ENCODE assay signal across 17 cellular contexts in the genomic region with DNA sequence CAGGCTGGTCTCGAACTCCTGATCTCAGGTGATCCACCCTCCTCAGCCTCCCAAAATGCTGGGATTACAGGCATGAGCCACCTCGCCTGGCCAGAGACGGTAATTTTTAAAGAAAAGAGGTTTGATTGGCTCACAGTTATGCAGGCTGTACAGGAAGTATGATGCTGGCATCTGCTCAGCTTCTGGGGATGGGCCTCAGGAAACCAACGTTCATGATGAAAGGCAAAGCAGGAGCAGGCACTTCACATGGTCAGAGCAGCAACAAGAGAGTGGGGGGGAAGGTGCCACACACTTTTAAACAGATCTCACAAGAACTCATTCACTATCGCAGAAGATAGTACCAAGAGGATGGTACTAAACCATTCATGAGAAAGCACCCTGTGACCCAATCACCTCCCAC. TPM values are rescaled to one million over a fixed set of nuclear protein-coding genes. Genes with fewer than 3 reads are reported as not detected.
DNase-seq lines count a peak whose midpoint lies in the region; ATAC-seq and TF ChIP-seq lines count a peak whose summit lies in the region.
"Had no signal": no experiment of that assay in that cellular context is flagged by ENCODE, and none has a peak within 500 bp of the region (broad histone marks: within the 10 kb centered on the region; RNA-seq: fewer than 3 reads in every experiment).

No MANE protein-coding gene starts in this region.

- no peak for ATAC-seq in CD4-positive, CD25-positive, alpha-beta regulatory T cell (ENCODE audit: low read depth in 2 of 2)

- TF ChIP-seq CTCF in NB4 (IDR thresholded peaks at IDR 0.05; ENCODE audit: low read depth, low read length) (no peak), endodermal cell (conservative IDR thresholded peaks at IDR 0.05) (no peak)

- H3K4me3 ChIP-seq in CD4-positive, CD25-positive, alpha-beta regulatory T cell (ENCODE audit: low read depth, low read length) = no peak overlapping the region
- no peak overlapping the region for H3K4me3 ChIP-seq in NB4 (ENCODE audit: low read depth, low read length)
- H3K4me3 ChIP-seq in endodermal cell (ENCODE audit: low read length) = no peak overlapping the region
- H3K4me3 ChIP-seq: MG63 had no signal

- no peaks in the 10 kb centered on the region for H3K36me3 Mint-ChIP-seq in activated CD4-positive, alpha-beta T cell treated with anti-CD3 and anti-CD28 coated beads, Interleukin-2, amount 10 ng/mL, durations not matched to agents 24 days and 14 days (ENCODE audit: low read depth)
- H3K36me3 Mint-ChIP-seq in CD4-positive, CD25-positive, alpha-beta regulatory T cell = peaks cover 5% of the 10 kb centered on the region
- H3K36me3 Mint-ChIP-seq in immature natural killer cell (no peaks in the 10 kb centered on the region), endodermal cell (ENCODE audit: low read depth) (no peaks in the 10 kb centered on the region)

- peaks cover 9% of the 10 kb centered on the region for H3K4me1 ChIP-seq in CD4-positive, CD25-positive, alpha-beta regulatory T cell (ENCODE audit: control insufficient read depth, insufficient read depth, low read length, poor library complexity, severe bottlenecking)
- no peaks in the 10 kb centered on the region for H3K4me1 ChIP-seq in endodermal cell (ENCODE audit: control insufficient read depth, insufficient read depth, low read length)
- H3K4me1 ChIP-seq: BE2C had no signal

- no peak overlapping the region for H3K27ac ChIP-seq in CD4-positive, CD25-positive, alpha-beta regulatory T cell (ENCODE audit: insufficient read depth, low read length, poor library complexity, severe bottlenecking)
- H3K27ac ChIP-seq in endodermal cell (ENCODE audit: low read depth, low read length) = no peak overlapping the region

- no peaks in the 10 kb centered on the region for H3K9me3 Mint-ChIP-seq in activated CD4-positive, alpha-beta T cell treated with anti-CD3 and anti-CD28 coated beads, Interleukin-2, amount 10 ng/mL, durations not matched to agents 24 days and 14 days
- peaks cover 0 to 6% (median 0%) of the 10 kb centered on the region in 7 donors for H3K9me3 Mint-ChIP-seq in CD4-positive, CD25-positive, alpha-beta regulatory T cell
- H3K9me3 Mint-ChIP-seq in immature natural killer cell (no peaks in the 10 kb centered on the region), endodermal cell (no peaks in the 10 kb centered on the region)

- no peaks in the 10 kb centered on the region for H3K27me3 ChIP-seq in CD4-positive, CD25-positive, alpha-beta regulatory T cell (ENCODE audit: control insufficient read depth, insufficient read depth, low read length)
- H3K27me3 ChIP-seq in endodermal cell (ENCODE audit: control insufficient read depth, insufficient read depth, low read length, poor library complexity, severe bottlenecking) = no peaks in the 10 kb centered on the region
- H3K27me3 ChIP-seq: BE2C, MG63 had no signal

- H3K9me3 ChIP-seq in CD4-positive, CD25-positive, alpha-beta regulatory T cell (ENCODE audit: control insufficient read depth in 2 of 2, low read length in 2 of 2) = no peaks in the 10 kb centered on the region
- H3K9me3 ChIP-seq in endodermal cell (ENCODE audit: control insufficient read depth, low read length) = no peaks in the 10 kb centered on the region
- H3K9me3 ChIP-seq: BE2C, MG63 had no signal

- DNase-seq in activated CD4-positive, alpha-beta T cell treated with anti-CD3 and anti-CD28 coated beads, Interleukin-2, amount 10 ng/mL, durations not matched to agents 24 days and 14 days = peak; percentile 60
- DNase-seq in activated CD4-positive, alpha-beta T cell treated with anti-CD3 and anti-CD28 coated beads, Interleukin-2, amount 50 U/mL, for 1 hour = no peak
- peak in 1 of 3 donors; percentile 29 for DNase-seq in CD4-positive, CD25-positive, alpha-beta regulatory T cell
- peak; percentile 5 for DNase-seq in NB4 (ENCODE audit: low read depth)
- no peak for DNase-seq in immature natural killer cell
- DNase-seq in endodermal cell = no peak
- DNase-seq in CD1c-positive myeloid dendritic cell (ENCODE audit: extremely low spot score) = no peak
- no peak for DNase-seq in kidney tubule cell (ENCODE audit: low spot score)
- DNase-seq: BE2C, DMS 273 treated with DMSO at 0.1 percent for 48 hours, GOT3, MG63, NCI-H1092 treated with DMSO at 0.1 percent for 48 hours, NCI-H2081 treated with DMSO at 0.1 percent for 48 hours, NCI-H510A, NCI-H774, Right ventricle myocardium superior had no signal

- H3K27me3 Mint-ChIP-seq in activated CD4-positive, alpha-beta T cell treated with anti-CD3 and anti-CD28 coated beads, Interleukin-2, amount 10 ng/mL, durations not matched to agents 24 days and 14 days = peaks cover 5% of the 10 kb centered on the region
- peaks cover 19% of the 10 kb centered on the region for H3K27me3 Mint-ChIP-seq in CD4-positive, CD25-positive, alpha-beta regulatory T cell
- H3K27me3 Mint-ChIP-seq in immature natural killer cell (ENCODE audit: low read depth in 3 of 3) (peaks cover 20 to 23% (median 22%) of the 10 kb centered on the region in 3 donors), endodermal cell (ENCODE audit: insufficient read depth) (peaks cover 16% of the 10 kb centered on the region)

- 91 to 94% methylated on average over 3 to 5 of the region's 5 CpGs for WGBS in endodermal cell (ENCODE audit: insufficient coverage in 1 of 2, insufficient read length in 1 of 2), 2 experiments

- no peak for TF ChIP-seq POLR2A in NB4 (IDR thresholded peaks at IDR 0.05; ENCODE audit: extremely low read depth, insufficient read length)

- intact Hi-C loops in activated CD4-positive, alpha-beta T cell treated with anti-CD3 and anti-CD28 coated beads, Interleukin-2, amount 10 ng/mL, durations not matched to agents 24 days and 14 days (cut with micrococcal nuclease) = no loop called here

- peaks cover 36% of the 10 kb centered on the region for H3K4me1 Mint-ChIP-seq in activated CD4-positive, alpha-beta T cell treated with anti-CD3 and anti-CD28 coated beads, Interleukin-2, amount 10 ng/mL, durations not matched to agents 24 days and 14 days
- peaks cover 21 to 32% (median 27%) of the 10 kb centered on the region in 4 donors for H3K4me1 Mint-ChIP-seq in CD4-positive, CD25-positive, alpha-beta regulatory T cell
- H3K4me1 Mint-ChIP-seq in immature natural killer cell (peaks cover 15 to 23% of the 10 kb centered on the region in 2 donors), endodermal cell (peaks cover 10% of the 10 kb centered on the region)

- H3K9ac ChIP-seq in endodermal cell (ENCODE audit: extremely low read depth, low read length, poor library complexity, severe bottlenecking) = no peak overlapping the region

- no peak overlapping the region for H3K4me3 Mint-ChIP-seq in activated CD4-positive, alpha-beta T cell treated with anti-CD3 and anti-CD28 coated beads, Interleukin-2, amount 10 ng/mL, durations not matched to agents 24 days and 14 days
- H3K4me3 Mint-ChIP-seq in CD4-positive, CD25-positive, alpha-beta regulatory T cell = peak overlapping the region in 3 of 4 donors; percentile 30 to 97 (median 35)
- H3K4me3 Mint-ChIP-seq in immature natural killer cell = peak overlapping the region in 3 of 5 donors; percentile 29 to 42 (median 39)
- H3K4me3 Mint-ChIP-seq in endodermal cell = no peak overlapping the region

- H3K27ac Mint-ChIP-seq in activated CD4-positive, alpha-beta T cell treated with anti-CD3 and anti-CD28 coated beads, Interleukin-2, amount 10 ng/mL, durations not matched to agents 24 days and 14 days = no peak overlapping the region
- peak overlapping the region in 2 of 3 donors; percentile 4 to 7 for H3K27ac Mint-ChIP-seq in CD4-positive, CD25-positive, alpha-beta regulatory T cell
- H3K27ac Mint-ChIP-seq in immature natural killer cell (peak overlapping the region in 1 of 6 donors; percentile 40), endodermal cell (no peak overlapping the region)

- no peaks in the 10 kb centered on the region for H3K36me3 ChIP-seq in CD4-positive, CD25-positive, alpha-beta regulatory T cell (ENCODE audit: control insufficient read depth, insufficient read depth, low read length)
- no peaks in the 10 kb centered on the region for H3K36me3 ChIP-seq in endodermal cell (ENCODE audit: control insufficient read depth, insufficient read depth, low read length)
- H3K36me3 ChIP-seq: BE2C, MG63 had no signal

RNA-seq across cellular contexts. Expression of gene GPD2, which starts 38.0 kb away (rescaled TPM):
- total RNA-seq in activated CD4-positive, alpha-beta T cell treated with anti-CD3 and anti-CD28 coated beads, Interleukin-2, amount 10 ng/mL, durations not matched to agents 24 days and 14 days = 18.0 and 19.7 TPM in 2 replicates
- total RNA-seq in CD4-positive, CD25-positive, alpha-beta regulatory T cell = 11.3 TPM
- polyA plus RNA-seq in CD4-positive, CD25-positive, alpha-beta regulatory T cell = 1 to 10 TPM; 6.0 to 9.8 (median 7.7) TPM
- polyA plus RNA-seq in immature natural killer cell = 10 to 100 TPM in 1 of 3 donors, 1 to 10 TPM in 2; 5.6 to 13.3 (median 6.5) TPM
- 10 to 100 TPM; 51.7 to 64.6 TPM for total RNA-seq in endodermal cell
- 22.0 TPM for polyA plus RNA-seq in endodermal cell (2013, experiment 1 of 2)
- polyA plus RNA-seq in endodermal cell (2013, experiment 2 of 2) = 22.7 TPM

Comparison
In these comparisons a context has a peak if more than half of its experiments do, and no peak if none do; other contexts are left out.
1. DNase-seq: peak in activated CD4-positive, alpha-beta T cell treated with anti-CD3 and anti-CD28 coated beads, Interleukin-2, amount 10 ng/mL, durations not matched to agents 24 days and 14 days (single experiment) and NB4 (single experiment); none in activated CD4-positive, alpha-beta T cell treated with anti-CD3 and anti-CD28 coated beads, Interleukin-2, amount 50 U/mL, for 1 hour (single experiment), immature natural killer cell (0 of 3), endodermal cell (single experiment), CD1c-positive myeloid dendritic cell (single experiment) and kidney tubule cell (single experiment).
2. H3K27ac Mint-ChIP-seq: peak in CD4-positive, CD25-positive, alpha-beta regulatory T cell (2 of 3); none in activated CD4-positive, alpha-beta T cell treated with anti-CD3 and anti-CD28 coated beads, Interleukin-2, amount 10 ng/mL, durations not matched to agents 24 days and 14 days (single experiment) and endodermal cell (single experiment).
3. H3K4me3 Mint-ChIP-seq: peak in CD4-positive, CD25-positive, alpha-beta regulatory T cell (3 of 4) and immature natural killer cell (3 of 5); none in activated CD4-positive, alpha-beta T cell treated with anti-CD3 and anti-CD28 coated beads, Interleukin-2, amount 10 ng/mL, durations not matched to agents 24 days and 14 days (single experiment) and endodermal cell (single experiment).